ENCODE assay signal across 8 cellular contexts in the genomic region with DNA sequence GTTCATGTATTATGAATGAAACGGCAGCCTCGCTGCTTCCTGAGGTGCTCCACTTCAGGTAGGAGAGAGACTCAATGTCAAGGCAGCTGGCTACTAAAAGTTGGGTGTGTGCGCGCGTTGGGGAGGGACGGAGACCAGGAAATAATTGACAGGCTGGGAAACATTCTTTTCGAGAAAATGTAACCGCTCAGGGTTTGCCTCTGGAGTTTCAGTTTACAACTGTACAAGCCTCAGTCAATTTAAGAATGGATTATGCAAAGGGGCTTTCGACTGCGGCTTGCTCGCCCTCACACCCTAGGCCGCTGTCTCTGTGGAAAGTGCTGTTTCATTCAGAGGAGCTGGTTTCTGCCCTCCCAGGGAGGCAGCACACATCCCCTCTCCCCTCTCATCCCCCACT. TPM values are rescaled to one million over a fixed set of nuclear protein-coding genes. Genes with fewer than 3 reads are reported as not detected.
DNase-seq lines count a peak whose midpoint lies in the region; ATAC-seq lines count a peak whose summit lies in the region.

No MANE protein-coding gene starts in this region.

- H3K27me3 Mint-ChIP-seq in activated naive CD4-positive, alpha-beta T cell treated with anti-CD3 and anti-CD28 coated beads, Interleukin-2, amount 50 U/mL, for 24 hours: peaks cover 29% of the 10 kb centered on the region
- H3K27me3 Mint-ChIP-seq in immature natural killer cell (ENCODE audit: low read depth in 3 of 3): peaks cover 10 to 17% (median 17%) of the 10 kb centered on the region in 3 donors

- peaks cover 37% of the 10 kb centered on the region for H3K4me1 ChIP-seq in Karpas-422 (ENCODE audit: low read length)

- H3K4me3 Mint-ChIP-seq in activated naive CD4-positive, alpha-beta T cell treated with anti-CD3 and anti-CD28 coated beads, Interleukin-2, amount 50 U/mL, for 24 hours: peak overlapping the region; percentile 96
- peak overlapping the region; percentile 85 to 99 (median 95) for H3K4me3 Mint-ChIP-seq in immature natural killer cell

- peak; percentile 64 for DNase-seq in Karpas-422
- DNase-seq in immature natural killer cell: peak; percentile 9 to 19 (median 14)
- peak; percentile 32 to 39 for DNase-seq in stimulated activated CD8-positive, alpha-beta memory T cell treated with anti-CD3 and anti-CD28 coated beads, Interleukin-2, amount 100 ng/mL, for 48 hours (ENCODE audit: low read depth in 2 of 2)
- no peak for DNase-seq in NCI-H2171 treated with DMSO at 0.1 percent for 48 hours (lab: John Stamatoyannopoulos, UW)
- no peak for DNase-seq in NCI-H748 (lab: John Stamatoyannopoulos, UW; ENCODE audit: unreplicated experiment)

- peak overlapping the region; percentile 21; the same call in 1 of the 2 replicates for H3K27ac ChIP-seq in Karpas-422 (ENCODE audit: low read length)

- H3K9me3 ChIP-seq in Karpas-422 (ENCODE audit: low read length): no peaks in the 10 kb centered on the region

- H3K9ac ChIP-seq in Karpas-422 (ENCODE audit: low read length): peak overlapping the region; percentile 77

- H3K4me3 ChIP-seq in Karpas-422 (ENCODE audit: low read length): peak overlapping the region; percentile 71

- no peaks in the 10 kb centered on the region for H3K79me2 ChIP-seq in Karpas-422 (ENCODE audit: low read length)

- H3K36me3 Mint-ChIP-seq in activated naive CD4-positive, alpha-beta T cell treated with anti-CD3 and anti-CD28 coated beads, Interleukin-2, amount 50 U/mL, for 24 hours: no peaks in the 10 kb centered on the region
- H3K36me3 Mint-ChIP-seq in immature natural killer cell: peaks cover 0 to 3% (median 0%) of the 10 kb centered on the region in 3 donors

- H3K27ac Mint-ChIP-seq in activated naive CD4-positive, alpha-beta T cell treated with anti-CD3 and anti-CD28 coated beads, Interleukin-2, amount 50 U/mL, for 24 hours: peak overlapping the region; percentile 15
- H3K27ac Mint-ChIP-seq in immature natural killer cell: peak overlapping the region in 4 of 6 donors; percentile 61 to 78 (median 70)

- ATAC-seq in GM18498 (IDR thresholded peaks at IDR 0.05; ENCODE audit: unreplicated experiment): peak; percentile 66
- ATAC-seq in GM21723 (IDR thresholded peaks at IDR 0.05; ENCODE audit: unreplicated experiment): peak; percentile 66

- peaks cover 16% of the 10 kb centered on the region for H3K4me1 Mint-ChIP-seq in activated naive CD4-positive, alpha-beta T cell treated with anti-CD3 and anti-CD28 coated beads, Interleukin-2, amount 50 U/mL, for 24 hours
- peaks cover 21 to 26% of the 10 kb centered on the region in 2 donors for H3K4me1 Mint-ChIP-seq in immature natural killer cell

- peak overlapping the region; percentile 88 for H3K4me2 ChIP-seq in Karpas-422 (ENCODE audit: low read depth, low read length, poor library complexity, severe bottlenecking)

- H3K9me2 ChIP-seq in Karpas-422 (replicated peaks; ENCODE audit: insufficient read depth, low read length): no peaks in the 10 kb centered on the region

- H3K9me3 Mint-ChIP-seq in activated naive CD4-positive, alpha-beta T cell treated with anti-CD3 and anti-CD28 coated beads, Interleukin-2, amount 50 U/mL, for 24 hours: no peaks in the 10 kb centered on the region
- H3K9me3 Mint-ChIP-seq in immature natural killer cell: no peaks in the 10 kb centered on the region

- H3K36me3 ChIP-seq in Karpas-422 (ENCODE audit: insufficient read depth, low read length): no peaks in the 10 kb centered on the region

- peak overlapping the region; percentile 91 for H2AFZ ChIP-seq in Karpas-422 (ENCODE audit: low read length)

- no peaks in the 10 kb centered on the region for H3K27me3 ChIP-seq in Karpas-422 (ENCODE audit: low read length)

- H4K20me1 ChIP-seq in Karpas-422 (ENCODE audit: insufficient read depth, low read depth, low read length): 0 out of 2 replicates have a peak, but pooled peaks cover under 1% of the 10 kb centered on the region

RNA-seq across cellular contexts. Expression of gene SPRED2, which starts 4.4 kb away (rescaled TPM):
- 11.9 and 13.9 TPM in 2 replicates for total RNA-seq in Karpas-422 (2014; rRNA removed; shearing (Covaris generic); ENCODE audit: low replicate concordance)
- polyA plus RNA-seq in immature natural killer cell: 1 to 10 TPM in 1 of 3 donors, under 1 TPM in 1, not detected in 1; 0.67 to 1.4 TPM

Comparison
In these comparisons a context has a peak if more than half of its experiments do, and no peak if none do; other contexts are left out.
1. DNase-seq: peak in Karpas-422 (single experiment), immature natural killer cell (3 of 3) and stimulated activated CD8-positive, alpha-beta memory T cell treated with anti-CD3 and anti-CD28 coated beads, Interleukin-2, amount 100 ng/mL, for 48 hours (2 of 2); none in NCI-H2171 treated with DMSO at 0.1 percent for 48 hours (single experiment) and NCI-H748 (single experiment).